ENCODE assay signal across 1 cellular context in genomic region chr19:6720369-6721112, GRCh38.
TF ChIP-seq lines count a peak whose summit lies in the region.

TSS of gene C3 (minus strand) at chr19:6720650. CDS start at chr19:6720589, 61 bp downstream.

TF ChIP-seq in HepG2, 621 proteins besides CTCF, POLR2A, EP300 and RAD21 (continued from another document and continues in another):
- TF ChIP-seq ZNF646 (CRISPR knock-in tag; IDR thresholded peaks at IDR 0.05) (peak; percentile 77; the same call in 1 of the 2 replicates), FOXO4 (CRISPR knock-in tag; conservative IDR thresholded peaks at IDR 0.05) (no peak), KDM5B (CRISPR knock-in tag; IDR thresholded peaks at IDR 0.05; ENCODE audit: borderline replicate concordance) (peak; percentile 66; the same call in 1 of the 2 replicates), SNAPC2 (CRISPR knock-in tag; IDR thresholded peaks at IDR 0.05) (no peak; the same call in 1 of the 2 replicates), MTA1 (CRISPR knock-in tag; IDR thresholded peaks at IDR 0.05; ENCODE audit: borderline replicate concordance) (peak; percentile 98), ZNF383 (CRISPR knock-in tag; IDR thresholded peaks at IDR 0.05; ENCODE audit: borderline replicate concordance) (no peak), ZSCAN31 (CRISPR knock-in tag; IDR thresholded peaks at IDR 0.05; ENCODE audit: low read depth) (no peak; the same call in 1 of the 2 replicates), KLF15 (CRISPR knock-in tag; IDR thresholded peaks at IDR 0.05; ENCODE audit: borderline replicate concordance) (no peak), CEBPG (CRISPR knock-in tag; IDR thresholded peaks at IDR 0.05) (peak; percentile 89), GABPB1 (CRISPR knock-in tag; IDR thresholded peaks at IDR 0.05) (peak; percentile 53), MIER3 (CRISPR knock-in tag; IDR thresholded peaks at IDR 0.05; ENCODE audit: borderline replicate concordance) (peak; percentile 94; the same call in 1 of the 2 replicates), ZEB1 (IDR thresholded peaks at IDR 0.05; ENCODE audit: insufficient replicate concordance, low read depth) (peak; percentile 76), PCBP2 (optimal IDR thresholded peaks at IDR 0.05; ENCODE audit: low read depth, low read length, poor library complexity, severe bottlenecking) (peak; percentile 100), GMEB2 (CRISPR knock-in tag; IDR thresholded peaks at IDR 0.05; ENCODE audit: low read depth) (0 out of 2 replicates have a peak, but pooled peaks have one; percentile 26), ZFP37 (CRISPR knock-in tag; IDR thresholded peaks at IDR 0.05; ENCODE audit: borderline replicate concordance) (peak; percentile 81; the same call in 1 of the 2 replicates), CSRNP1 (CRISPR knock-in tag; IDR thresholded peaks at IDR 0.05) (no peak), SIN3A (IDR thresholded peaks at IDR 0.05; ENCODE audit: borderline replicate concordance, low read depth, low read length) (peak; percentile 96), CC2D1A (CRISPR knock-in tag; IDR thresholded peaks at IDR 0.05) (0 out of 2 replicates have a peak, but pooled peaks have one; percentile 40), KDM5A (IDR thresholded peaks at IDR 0.05; ENCODE audit: borderline replicate concordance, low read length) (peak; percentile 61; the same call in 1 of the 2 replicates), ZBTB38 (CRISPR knock-in tag; IDR thresholded peaks at IDR 0.05) (peak; percentile 84)
- TF ChIP-seq, protein P1, sequence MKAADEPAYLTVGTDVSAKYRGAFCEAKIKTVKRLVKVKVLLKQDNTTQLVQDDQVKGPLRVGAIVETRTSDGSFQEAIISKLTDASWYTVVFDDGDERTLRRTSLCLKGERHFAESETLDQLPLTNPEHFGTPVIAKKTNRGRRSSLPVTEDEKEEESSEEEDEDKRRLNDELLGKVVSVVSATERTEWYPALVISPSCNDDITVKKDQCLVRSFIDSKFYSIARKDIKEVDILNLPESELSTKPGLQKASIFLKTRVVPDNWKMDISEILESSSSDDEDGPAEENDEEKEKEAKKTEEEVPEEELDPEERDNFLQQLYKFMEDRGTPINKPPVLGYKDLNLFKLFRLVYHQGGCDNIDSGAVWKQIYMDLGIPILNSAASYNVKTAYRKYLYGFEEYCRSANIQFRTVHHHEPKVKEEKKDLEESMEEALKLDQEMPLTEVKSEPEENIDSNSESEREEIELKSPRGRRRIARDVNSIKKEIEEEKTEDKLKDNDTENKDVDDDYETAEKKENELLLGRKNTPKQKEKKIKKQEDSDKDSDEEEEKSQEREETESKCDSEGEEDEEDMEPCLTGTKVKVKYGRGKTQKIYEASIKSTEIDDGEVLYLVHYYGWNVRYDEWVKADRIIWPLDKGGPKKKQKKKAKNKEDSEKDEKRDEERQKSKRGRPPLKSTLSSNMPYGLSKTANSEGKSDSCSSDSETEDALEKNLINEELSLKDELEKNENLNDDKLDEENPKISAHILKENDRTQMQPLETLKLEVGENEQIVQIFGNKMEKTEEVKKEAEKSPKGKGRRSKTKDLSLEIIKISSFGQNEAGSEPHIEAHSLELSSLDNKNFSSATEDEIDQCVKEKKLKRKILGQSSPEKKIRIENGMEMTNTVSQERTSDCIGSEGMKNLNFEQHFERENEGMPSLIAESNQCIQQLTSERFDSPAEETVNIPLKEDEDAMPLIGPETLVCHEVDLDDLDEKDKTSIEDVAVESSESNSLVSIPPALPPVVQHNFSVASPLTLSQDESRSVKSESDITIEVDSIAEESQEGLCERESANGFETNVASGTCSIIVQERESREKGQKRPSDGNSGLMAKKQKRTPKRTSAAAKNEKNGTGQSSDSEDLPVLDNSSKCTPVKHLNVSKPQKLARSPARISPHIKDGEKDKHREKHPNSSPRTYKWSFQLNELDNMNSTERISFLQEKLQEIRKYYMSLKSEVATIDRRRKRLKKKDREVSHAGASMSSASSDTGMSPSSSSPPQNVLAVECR (CRISPR knock-in tag; IDR thresholded peaks at IDR 0.05; ENCODE audit: borderline replicate concordance), result peak; percentile 69; the same call in 1 of the 2 replicates
- TF ChIP-seq, protein P2, sequence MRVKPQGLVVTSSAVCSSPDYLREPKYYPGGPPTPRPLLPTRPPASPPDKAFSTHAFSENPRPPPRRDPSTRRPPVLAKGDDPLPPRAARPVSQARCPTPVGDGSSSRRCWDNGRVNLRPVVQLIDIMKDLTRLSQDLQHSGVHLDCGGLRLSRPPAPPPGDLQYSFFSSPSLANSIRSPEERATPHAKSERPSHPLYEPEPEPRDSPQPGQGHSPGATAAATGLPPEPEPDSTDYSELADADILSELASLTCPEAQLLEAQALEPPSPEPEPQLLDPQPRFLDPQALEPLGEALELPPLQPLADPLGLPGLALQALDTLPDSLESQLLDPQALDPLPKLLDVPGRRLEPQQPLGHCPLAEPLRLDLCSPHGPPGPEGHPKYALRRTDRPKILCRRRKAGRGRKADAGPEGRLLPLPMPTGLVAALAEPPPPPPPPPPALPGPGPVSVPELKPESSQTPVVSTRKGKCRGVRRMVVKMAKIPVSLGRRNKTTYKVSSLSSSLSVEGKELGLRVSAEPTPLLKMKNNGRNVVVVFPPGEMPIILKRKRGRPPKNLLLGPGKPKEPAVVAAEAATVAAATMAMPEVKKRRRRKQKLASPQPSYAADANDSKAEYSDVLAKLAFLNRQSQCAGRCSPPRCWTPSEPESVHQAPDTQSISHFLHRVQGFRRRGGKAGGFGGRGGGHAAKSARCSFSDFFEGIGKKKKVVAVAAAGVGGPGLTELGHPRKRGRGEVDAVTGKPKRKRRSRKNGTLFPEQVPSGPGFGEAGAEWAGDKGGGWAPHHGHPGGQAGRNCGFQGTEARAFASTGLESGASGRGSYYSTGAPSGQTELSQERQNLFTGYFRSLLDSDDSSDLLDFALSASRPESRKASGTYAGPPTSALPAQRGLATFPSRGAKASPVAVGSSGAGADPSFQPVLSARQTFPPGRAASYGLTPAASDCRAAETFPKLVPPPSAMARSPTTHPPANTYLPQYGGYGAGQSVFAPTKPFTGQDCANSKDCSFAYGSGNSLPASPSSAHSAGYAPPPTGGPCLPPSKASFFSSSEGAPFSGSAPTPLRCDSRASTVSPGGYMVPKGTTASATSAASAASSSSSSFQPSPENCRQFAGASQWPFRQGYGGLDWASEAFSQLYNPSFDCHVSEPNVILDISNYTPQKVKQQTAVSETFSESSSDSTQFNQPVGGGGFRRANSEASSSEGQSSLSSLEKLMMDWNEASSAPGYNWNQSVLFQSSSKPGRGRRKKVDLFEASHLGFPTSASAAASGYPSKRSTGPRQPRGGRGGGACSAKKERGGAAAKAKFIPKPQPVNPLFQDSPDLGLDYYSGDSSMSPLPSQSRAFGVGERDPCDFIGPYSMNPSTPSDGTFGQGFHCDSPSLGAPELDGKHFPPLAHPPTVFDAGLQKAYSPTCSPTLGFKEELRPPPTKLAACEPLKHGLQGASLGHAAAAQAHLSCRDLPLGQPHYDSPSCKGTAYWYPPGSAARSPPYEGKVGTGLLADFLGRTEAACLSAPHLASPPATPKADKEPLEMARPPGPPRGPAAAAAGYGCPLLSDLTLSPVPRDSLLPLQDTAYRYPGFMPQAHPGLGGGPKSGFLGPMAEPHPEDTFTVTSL (CRISPR knock-in tag; IDR thresholded peaks at IDR 0.05; ENCODE audit: borderline replicate concordance), result peak; percentile 83
- TF ChIP-seq, protein P3, sequence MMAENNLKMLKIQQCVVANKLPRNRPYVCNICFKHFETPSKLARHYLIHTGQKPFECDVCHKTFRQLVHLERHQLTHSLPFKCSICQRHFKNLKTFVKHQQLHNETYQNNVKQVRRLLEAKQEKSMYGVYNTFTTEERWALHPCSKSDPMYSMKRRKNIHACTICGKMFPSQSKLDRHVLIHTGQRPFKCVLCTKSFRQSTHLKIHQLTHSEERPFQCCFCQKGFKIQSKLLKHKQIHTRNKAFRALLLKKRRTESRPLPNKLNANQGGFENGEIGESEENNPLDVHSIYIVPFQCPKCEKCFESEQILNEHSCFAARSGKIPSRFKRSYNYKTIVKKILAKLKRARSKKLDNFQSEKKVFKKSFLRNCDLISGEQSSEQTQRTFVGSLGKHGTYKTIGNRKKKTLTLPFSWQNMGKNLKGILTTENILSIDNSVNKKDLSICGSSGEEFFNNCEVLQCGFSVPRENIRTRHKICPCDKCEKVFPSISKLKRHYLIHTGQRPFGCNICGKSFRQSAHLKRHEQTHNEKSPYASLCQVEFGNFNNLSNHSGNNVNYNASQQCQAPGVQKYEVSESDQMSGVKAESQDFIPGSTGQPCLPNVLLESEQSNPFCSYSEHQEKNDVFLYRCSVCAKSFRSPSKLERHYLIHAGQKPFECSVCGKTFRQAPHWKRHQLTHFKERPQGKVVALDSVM (CRISPR knock-in tag; IDR thresholded peaks at IDR 0.05), result peak; percentile 73
- TF ChIP-seq, protein P4, sequence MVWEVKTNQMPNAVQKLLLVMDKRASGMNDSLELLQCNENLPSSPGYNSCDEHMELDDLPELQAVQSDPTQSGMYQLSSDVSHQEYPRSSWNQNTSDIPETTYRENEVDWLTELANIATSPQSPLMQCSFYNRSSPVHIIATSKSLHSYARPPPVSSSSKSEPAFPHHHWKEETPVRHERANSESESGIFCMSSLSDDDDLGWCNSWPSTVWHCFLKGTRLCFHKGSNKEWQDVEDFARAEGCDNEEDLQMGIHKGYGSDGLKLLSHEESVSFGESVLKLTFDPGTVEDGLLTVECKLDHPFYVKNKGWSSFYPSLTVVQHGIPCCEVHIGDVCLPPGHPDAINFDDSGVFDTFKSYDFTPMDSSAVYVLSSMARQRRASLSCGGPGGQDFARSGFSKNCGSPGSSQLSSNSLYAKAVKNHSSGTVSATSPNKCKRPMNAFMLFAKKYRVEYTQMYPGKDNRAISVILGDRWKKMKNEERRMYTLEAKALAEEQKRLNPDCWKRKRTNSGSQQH (CRISPR knock-in tag; IDR thresholded peaks at IDR 0.05; ENCODE audit: low read depth), result peak; percentile 90
